Comparison of ENCODE assay signal across 8 cellular contexts in genomic region chr12:56358836-56359532, GRCh38. TPM values are rescaled to one million over a fixed set of nuclear protein-coding genes. Genes with fewer than 3 reads are reported as not detected.
DNase-seq lines count a peak whose midpoint lies in the region; TF ChIP-seq lines count a peak whose summit lies in the region.

No MANE protein-coding gene starts in this region.

- CTCF ChIA-PET in AG04449 (lab: Yijun Ruan, JAX): interaction anchor here (0.7 to 5.8 kb wide), 12 partner anchors 8 to 169 kb away, joined by 3 to 68 read pairs (median 4); partner anchors contain the start of genes ANKRD52, CNPY2, MIP and SMARCC2

- peak overlapping the region; percentile 91 for H3K4me3 Mint-ChIP-seq in HFFc6
- H3K4me3 Mint-ChIP-seq in activated T-helper 1 cell treated with anti-CD3 and anti-CD28 coated beads, Interleukin-12 subunit alpha, Interleukin-12 subunit beta, Interleukin-2, Interleukin-4 antibody, amounts not matched to agents 30 ng/mL and 10 ng/mL and 1 ng/mL, durations not matched to agents 14 hours and 24 hours and 36 hours: peak overlapping the region; percentile 97

- H3K4me1 Mint-ChIP-seq in HFFc6 (ENCODE audit: low read depth): peaks cover 27% of the 10 kb centered on the region
- peaks cover 29% of the 10 kb centered on the region for H3K4me1 Mint-ChIP-seq in activated T-helper 1 cell treated with anti-CD3 and anti-CD28 coated beads, Interleukin-12 subunit alpha, Interleukin-12 subunit beta, Interleukin-2, Interleukin-4 antibody, amounts not matched to agents 30 ng/mL and 10 ng/mL and 1 ng/mL, durations not matched to agents 14 hours and 24 hours and 36 hours (ENCODE audit: low read depth)

- DNase-seq in AG04449 (ENCODE audit: low read depth, low spot score): peak; percentile 62
- DNase-seq in HFFc6: peak; percentile 83
- no peak for DNase-seq in activated T-helper 1 cell treated with anti-CD3 and anti-CD28 coated beads, Interleukin-12 subunit alpha, Interleukin-12 subunit beta, Interleukin-2, Interleukin-4 antibody, amounts not matched to agents 30 ng/mL and 10 ng/mL and 1 ng/mL, durations not matched to agents 14 hours and 24 hours and 36 hours (ENCODE audit: low spot score)
- peak in 33 of 42 donors; percentile 15 to 78 (median 54) for DNase-seq in head of caudate nucleus
- DNase-seq in renal cortical epithelial cell (ENCODE audit: low read depth): peak; percentile 91
- no peak for DNase-seq in NK-92 treated with Interleukin-12 subunit alpha and Interleukin-12 subunit beta, amount 100 ng/mL, for 24 hours (lab: John Stamatoyannopoulos, UW)
- no peak for DNase-seq in DMS 273 treated with DMSO at 0.1 percent for 48 hours (lab: John Stamatoyannopoulos, UW)
- DNase-seq in NCI-H526 treated with DMSO at 0.1 percent for 48 hours (lab: John Stamatoyannopoulos, UW): no peak

- POLR2A ChIA-PET in AG04449 (lab: Yijun Ruan, JAX): interaction anchor here (0.6 to 2.9 kb wide), 9 partner anchors 10 to 122 kb away, joined by 3 to 11 read pairs (median 6); partner anchors contain the start of genes CNPY2 and TIMELESS

- no peak for TF ChIP-seq CTCF in AG04449 (IDR thresholded peaks at IDR 0.05; ENCODE audit: insufficient read depth, low read length, missing control alignments)
- no peak for TF ChIP-seq CTCF in HFFc6 (IDR thresholded peaks at IDR 0.05)

- H3K27me3 Mint-ChIP-seq in HFFc6 (ENCODE audit: insufficient read depth): no peaks in the 10 kb centered on the region
- H3K27me3 Mint-ChIP-seq in activated T-helper 1 cell treated with anti-CD3 and anti-CD28 coated beads, Interleukin-12 subunit alpha, Interleukin-12 subunit beta, Interleukin-2, Interleukin-4 antibody, amounts not matched to agents 30 ng/mL and 10 ng/mL and 1 ng/mL, durations not matched to agents 14 hours and 24 hours and 36 hours (ENCODE audit: insufficient read depth): no peaks in the 10 kb centered on the region

- peak overlapping the region; percentile 92 for H3K27ac Mint-ChIP-seq in HFFc6
- H3K27ac Mint-ChIP-seq in activated T-helper 1 cell treated with anti-CD3 and anti-CD28 coated beads, Interleukin-12 subunit alpha, Interleukin-12 subunit beta, Interleukin-2, Interleukin-4 antibody, amounts not matched to agents 30 ng/mL and 10 ng/mL and 1 ng/mL, durations not matched to agents 14 hours and 24 hours and 36 hours: peak overlapping the region; percentile 97

- peaks cover 6% of the 10 kb centered on the region for H3K36me3 Mint-ChIP-seq in HFFc6 (ENCODE audit: low read depth)
- peaks cover 10% of the 10 kb centered on the region for H3K36me3 Mint-ChIP-seq in activated T-helper 1 cell treated with anti-CD3 and anti-CD28 coated beads, Interleukin-12 subunit alpha, Interleukin-12 subunit beta, Interleukin-2, Interleukin-4 antibody, amounts not matched to agents 30 ng/mL and 10 ng/mL and 1 ng/mL, durations not matched to agents 14 hours and 24 hours and 36 hours (ENCODE audit: low read depth)

- H3K9me3 Mint-ChIP-seq in HFFc6: no peaks in the 10 kb centered on the region
- no peaks in the 10 kb centered on the region for H3K9me3 Mint-ChIP-seq in activated T-helper 1 cell treated with anti-CD3 and anti-CD28 coated beads, Interleukin-12 subunit alpha, Interleukin-12 subunit beta, Interleukin-2, Interleukin-4 antibody, amounts not matched to agents 30 ng/mL and 10 ng/mL and 1 ng/mL, durations not matched to agents 14 hours and 24 hours and 36 hours

- H3K4me3 ChIP-seq in AG04449 (ENCODE audit: low read depth, low read length): peak overlapping the region; percentile 90

- intact Hi-C loops in activated T-helper 1 cell treated with anti-CD3 and anti-CD28 coated beads, Interleukin-12 subunit alpha, Interleukin-12 subunit beta, Interleukin-2, Interleukin-4 antibody, amounts not matched to agents 30 ng/mL and 10 ng/mL and 1 ng/mL, durations not matched to agents 14 hours and 24 hours and 36 hours (cut with micrococcal nuclease): no loop called here
- intact Hi-C loops in head of caudate nucleus (cut with DNase I): no loop called here

RNA-seq across cellular contexts. Expression of gene STAT2, which starts 0.9 kb away (rescaled TPM):
- total RNA-seq in HFFc6 (2021; fragmentation: NEBNext Ultra II Directional; extraction: Animal tissue kit (Norgen Biotek cat#: 25700)): 100 to 1,000 TPM in 2 of 6 experiments, 10 to 100 TPM in 4; 78.6 to 105 (median 95.2) TPM
- total RNA-seq in activated T-helper 1 cell treated with anti-CD3 and anti-CD28 coated beads, Interleukin-12 subunit alpha, Interleukin-12 subunit beta, Interleukin-2, Interleukin-4 antibody, amounts not matched to agents 30 ng/mL and 10 ng/mL and 1 ng/mL, durations not matched to agents 14 hours and 24 hours and 36 hours: 70.2 and 71.3 TPM in 2 replicates
- 141 and 200 TPM in 2 replicates for total RNA-seq in renal cortical epithelial cell

RNA-seq across cellular contexts. Expression of gene APOF, which starts 3.7 kb away (rescaled TPM):
- total RNA-seq in HFFc6 (2021; fragmentation: NEBNext Ultra II Directional; extraction: Animal tissue kit (Norgen Biotek cat#: 25700)): not detected
- not detected in 2 replicates for total RNA-seq in activated T-helper 1 cell treated with anti-CD3 and anti-CD28 coated beads, Interleukin-12 subunit alpha, Interleukin-12 subunit beta, Interleukin-2, Interleukin-4 antibody, amounts not matched to agents 30 ng/mL and 10 ng/mL and 1 ng/mL, durations not matched to agents 14 hours and 24 hours and 36 hours
- not detected in 2 replicates for total RNA-seq in renal cortical epithelial cell

RNA-seq across cellular contexts. Expression of gene IL23A, which starts 20.3 kb away (rescaled TPM):
- total RNA-seq in HFFc6 (2021; fragmentation: NEBNext Ultra II Directional; extraction: Animal tissue kit (Norgen Biotek cat#: 25700)): under 1 TPM in 1 of 6 experiments, not detected in 5; 0.38 TPM
- total RNA-seq in activated T-helper 1 cell treated with anti-CD3 and anti-CD28 coated beads, Interleukin-12 subunit alpha, Interleukin-12 subunit beta, Interleukin-2, Interleukin-4 antibody, amounts not matched to agents 30 ng/mL and 10 ng/mL and 1 ng/mL, durations not matched to agents 14 hours and 24 hours and 36 hours: 40.0 and 43.3 TPM in 2 replicates
- total RNA-seq in renal cortical epithelial cell: 1.7 and 25.2 TPM in 2 replicates

RNA-seq across cellular contexts. Expression of gene PAN2, which starts 25.2 kb away (rescaled TPM):
- 10 to 100 TPM in 5 of 6 experiments, 1 to 10 TPM in 1; 9.0 to 16.7 (median 14.6) TPM for total RNA-seq in HFFc6 (2021; fragmentation: NEBNext Ultra II Directional; extraction: Animal tissue kit (Norgen Biotek cat#: 25700))
- 20.9 and 21.3 TPM in 2 replicates for total RNA-seq in activated T-helper 1 cell treated with anti-CD3 and anti-CD28 coated beads, Interleukin-12 subunit alpha, Interleukin-12 subunit beta, Interleukin-2, Interleukin-4 antibody, amounts not matched to agents 30 ng/mL and 10 ng/mL and 1 ng/mL, durations not matched to agents 14 hours and 24 hours and 36 hours
- 5.6 and 22.7 TPM in 2 replicates for total RNA-seq in renal cortical epithelial cell

RNA-seq across cellular contexts. Expression of gene CNPY2, which starts 43.2 kb away (rescaled TPM):
- total RNA-seq in HFFc6 (2021; fragmentation: NEBNext Ultra II Directional; extraction: Animal tissue kit (Norgen Biotek cat#: 25700)): 100 to 1,000 TPM; 177 to 275 (median 188) TPM
- total RNA-seq in activated T-helper 1 cell treated with anti-CD3 and anti-CD28 coated beads, Interleukin-12 subunit alpha, Interleukin-12 subunit beta, Interleukin-2, Interleukin-4 antibody, amounts not matched to agents 30 ng/mL and 10 ng/mL and 1 ng/mL, durations not matched to agents 14 hours and 24 hours and 36 hours: 170 and 172 TPM in 2 replicates
- total RNA-seq in renal cortical epithelial cell: 91.2 and 137 TPM in 2 replicates

Comparison
In these comparisons a context has a peak if more than half of its experiments do, and no peak if none do; other contexts are left out.
1. DNase-seq: peak in AG04449 (single experiment), HFFc6 (single experiment), head of caudate nucleus (33 of 42) and renal cortical epithelial cell (single experiment); none in activated T-helper 1 cell treated with anti-CD3 and anti-CD28 coated beads, Interleukin-12 subunit alpha, Interleukin-12 subunit beta, Interleukin-2, Interleukin-4 antibody, amounts not matched to agents 30 ng/mL and 10 ng/mL and 1 ng/mL, durations not matched to agents 14 hours and 24 hours and 36 hours (single experiment), NK-92 treated with Interleukin-12 subunit alpha and Interleukin-12 subunit beta, amount 100 ng/mL, for 24 hours (single experiment), DMS 273 treated with DMSO at 0.1 percent for 48 hours (single experiment) and NCI-H526 treated with DMSO at 0.1 percent for 48 hours (single experiment).